ENCODE assay signal across 11 cellular contexts in genomic region chr9:98120476-98120875, GRCh38. TPM values are rescaled to one million over a fixed set of nuclear protein-coding genes. Genes with fewer than 3 reads are reported as not detected.
DNase-seq lines count a peak whose midpoint lies in the region; ATAC-seq and TF ChIP-seq lines count a peak whose summit lies in the region.
"Had no signal": no experiment of that assay in that cellular context is flagged by ENCODE, and none has a peak within 500 bp of the region (broad histone marks: within the 10 kb centered on the region; RNA-seq: fewer than 3 reads in every experiment).

No MANE protein-coding gene starts in this region.

- peak overlapping the region; percentile 89 to 94 (median 93) for H3K27ac Mint-ChIP-seq in CD4-positive, alpha-beta memory T cell
- peak overlapping the region; percentile 25 to 93 (median 60) for H3K27ac Mint-ChIP-seq in IgD-negative memory B cell

- peak overlapping the region; percentile 76 to 96 (median 88) for H3K4me3 Mint-ChIP-seq in CD4-positive, alpha-beta memory T cell
- peak overlapping the region in 3 of 4 donors; percentile 90 to 92 (median 91) for H3K4me3 Mint-ChIP-seq in IgD-negative memory B cell

- TF ChIP-seq POLR2A in breast epithelium (IDR thresholded peaks at IDR 0.05), result no peak

- peaks cover 59% of the 10 kb centered on the region for H3K4me1 ChIP-seq in CD4-positive, alpha-beta memory T cell (ENCODE audit: insufficient read depth, low read length)
- H3K4me1 ChIP-seq in breast epithelium, result peaks cover 0 to 4% of the 10 kb centered on the region in 2 donors
- H3K4me1 ChIP-seq in neutrophil (ENCODE audit: control insufficient read depth in 1 of 2, insufficient read depth in 1 of 2, low read depth in 1 of 2, low read length in 1 of 2), result peaks cover 45 to 49% of the 10 kb centered on the region in 2 experiments
- no peaks in the 10 kb centered on the region for H3K4me1 ChIP-seq in psoas muscle

- intact Hi-C loops in CD4-positive, alpha-beta memory T cell (cut with micrococcal nuclease), result no loop called here
- intact Hi-C loops in breast epithelium (cut with DNase I; ENCODE audit: low total_unique reads), result no loop called here
- intact Hi-C loops in psoas muscle (cut with DNase I), result no loop called here

- CTCF ChIA-PET in CD4-positive, alpha-beta memory T cell (lab: Charles Lee; ENCODE audit: partially characterized antibody), result interaction anchor here (1.0 to 6.6 kb wide), 15 partner anchors 9 to 196 kb away, joined by 3 to 60 read pairs (median 4); partner anchors contain the start of genes ANP32B and CORO2A

- H3K9me3 Mint-ChIP-seq in CD4-positive, alpha-beta memory T cell, result no peaks in the 10 kb centered on the region
- H3K9me3 Mint-ChIP-seq in IgD-negative memory B cell, result no peaks in the 10 kb centered on the region

- POLR2A ChIA-PET in CD4-positive, alpha-beta memory T cell (lab: Charles Lee; ENCODE audit: partially characterized antibody), result interaction anchor here (0.7 to 8.2 kb wide), 15 partner anchors 9 to 215 kb away, joined by 3 to 412 read pairs (median 4); partner anchors contain the start of genes CORO2A, TBC1D2 and TRMO

- no peaks in the 10 kb centered on the region for H3K9me3 ChIP-seq in CD4-positive, alpha-beta memory T cell (ENCODE audit: control insufficient read depth in 1 of 2, low read length in 2 of 2)
- H3K9me3 ChIP-seq in breast epithelium (no peaks in the 10 kb centered on the region), neutrophil (no peaks in the 10 kb centered on the region), psoas muscle (no peaks in the 10 kb centered on the region)

- H3K4me3 ChIP-seq in CD4-positive, alpha-beta memory T cell (ENCODE audit: low read length in 2 of 2), result peak overlapping the region in 1 of 2 donors; percentile 6
- H3K4me3 ChIP-seq in breast epithelium (no peak overlapping the region), neutrophil (ENCODE audit: low read depth in 1 of 2, low read length in 1 of 2) (peak overlapping the region; percentile 76 to 98), psoas muscle (no peak overlapping the region)

- ATAC-seq in psoas muscle, result no peak

- TF ChIP-seq CTCF in breast epithelium (IDR thresholded peaks at IDR 0.05) (no peak), neutrophil (IDR thresholded peaks at IDR 0.05) (no peak), psoas muscle (IDR thresholded peaks at IDR 0.05) (no peak)

- WGBS in psoas muscle, 3 donors, result 62 to 77% (median 72%) methylated on average over 3 of the region's 3 CpGs

- H3K36me3 Mint-ChIP-seq in CD4-positive, alpha-beta memory T cell, result peaks cover 8 to 25% of the 10 kb centered on the region in 2 donors
- peaks cover 2% of the 10 kb centered on the region for H3K36me3 Mint-ChIP-seq in IgD-negative memory B cell

- peak overlapping the region; percentile 55 for H3K27ac ChIP-seq in CD4-positive, alpha-beta memory T cell (ENCODE audit: low read depth, low read length)
- peak overlapping the region; percentile 65 to 74 for H3K27ac ChIP-seq in breast epithelium
- H3K27ac ChIP-seq in neutrophil, result peak overlapping the region; percentile 96
- no peak overlapping the region for H3K27ac ChIP-seq in psoas muscle

- H3K36me3 ChIP-seq in CD4-positive, alpha-beta memory T cell (ENCODE audit: insufficient read depth, low read length), result peaks cover 12% of the 10 kb centered on the region
- no peaks in the 10 kb centered on the region for H3K36me3 ChIP-seq in breast epithelium
- peaks cover 20% of the 10 kb centered on the region for H3K36me3 ChIP-seq in neutrophil
- H3K36me3 ChIP-seq in psoas muscle (ENCODE audit: insufficient read depth in 1 of 2, low read depth in 1 of 2), result no peaks in the 10 kb centered on the region

- H3K27me3 ChIP-seq in CD4-positive, alpha-beta memory T cell (ENCODE audit: insufficient read depth, low read length), result no peaks in the 10 kb centered on the region
- H3K27me3 ChIP-seq in breast epithelium (no peaks in the 10 kb centered on the region), neutrophil (no peaks in the 10 kb centered on the region), psoas muscle (ENCODE audit: insufficient read depth in 3 of 3, low read length in 2 of 3) (peaks cover 0 to 11% (median 6%) of the 10 kb centered on the region in 3 donors)

- no peak for DNase-seq in CD4-positive, alpha-beta memory T cell
- no peak for DNase-seq in breast epithelium (ENCODE audit: low spot score in 2 of 2)
- DNase-seq in psoas muscle, result no peak
- DNase-seq in iPS-NIHi11 (ENCODE audit: low spot score), result no peak
- no peak for DNase-seq in islet precursor cell
- DNase-seq: activated CD4-positive, alpha-beta T cell treated with anti-CD3 and anti-CD28 coated beads, Interleukin-2, amount 50 U/mL, for 4 hours; cerebellar nuclear complex; NCI-H146 had no signal

- H3K4me1 Mint-ChIP-seq in CD4-positive, alpha-beta memory T cell, result peaks cover 35 to 59% (median 49%) of the 10 kb centered on the region in 4 donors
- peaks cover 27 to 41% (median 36%) of the 10 kb centered on the region in 3 donors for H3K4me1 Mint-ChIP-seq in IgD-negative memory B cell

- no peaks in the 10 kb centered on the region for H3K27me3 Mint-ChIP-seq in CD4-positive, alpha-beta memory T cell
- no peaks in the 10 kb centered on the region for H3K27me3 Mint-ChIP-seq in IgD-negative memory B cell

RNA-seq across cellular contexts. Expression of gene TRIM14, which starts 1.5 kb away (rescaled TPM):
- total RNA-seq in CD4-positive, alpha-beta memory T cell, result 10 to 100 TPM; 86.1 to 86.2 TPM
- polyA plus RNA-seq in CD4-positive, alpha-beta memory T cell, result 10 to 100 TPM; 41.4 to 84.7 TPM
- polyA plus RNA-seq in IgD-negative memory B cell (43.0 TPM), psoas muscle (under 1 TPM; 0.13 to 0.70 (median 0.38) TPM)
- total RNA-seq in breast epithelium (10 to 100 TPM in 2 of 3 donors, 1 to 10 TPM in 1; 8.8 to 14.9 (median 14.6) TPM), psoas muscle (1 to 10 TPM in 3 of 4 donors, under 1 TPM in 1; 0.79 to 2.5 (median 1.9) TPM)
- polyA plus RNA-seq: neural cell had no signal

Comparison
In these comparisons a context has a peak if more than half of its experiments do, and no peak if none do; other contexts are left out.
1. H3K4me3 ChIP-seq: peak in neutrophil (2 of 2); none in breast epithelium (0 of 3) and psoas muscle (single experiment).
2. RNA of gene TRIM14, which starts 1.5 kb away (total RNA-seq): 86.1 to 86.2 TPM in CD4-positive, alpha-beta memory T cell; 8.8 to 14.9 TPM in breast epithelium and 0.79 to 2.5 TPM in psoas muscle; every median in the first group is over 4 times any median in the second.